In the genomic region with DNA sequence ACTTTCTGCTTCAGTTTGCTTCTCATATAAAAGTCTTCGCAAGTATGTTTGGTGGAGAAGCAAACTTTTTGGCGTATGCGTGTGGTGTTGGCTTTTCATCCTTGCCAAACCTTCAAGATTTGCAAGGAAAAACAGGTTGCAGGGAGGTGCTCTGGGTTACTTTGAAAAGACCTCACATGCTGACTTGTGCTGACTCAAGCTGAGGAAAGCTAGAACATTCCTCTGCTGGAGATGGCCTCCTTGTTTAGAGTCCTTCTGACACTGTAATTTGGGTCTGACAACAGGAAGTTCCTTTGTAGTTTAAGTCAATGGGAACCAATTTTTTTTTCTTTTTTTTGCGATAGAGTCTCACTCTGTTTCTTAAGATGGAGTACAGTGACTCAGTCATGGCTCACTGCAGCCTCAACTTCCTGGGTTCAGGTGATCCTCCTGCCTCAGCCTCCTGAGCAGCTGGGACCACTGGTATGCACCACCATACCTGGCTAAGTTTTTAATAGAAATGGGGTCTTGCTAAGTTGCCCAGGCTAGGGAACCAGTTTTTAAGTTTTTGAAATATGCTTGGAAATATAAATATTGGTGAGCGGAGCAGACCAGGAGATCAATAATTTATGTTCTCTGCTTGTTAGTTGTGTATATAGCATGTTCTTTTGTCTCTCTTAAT, we compare ENCODE assay signal across 15 cellular contexts. TPM values are rescaled to one million over a fixed set of nuclear protein-coding genes. Genes with fewer than 3 reads are reported as not detected.
DNase-seq lines count a peak whose midpoint lies in the region; ATAC-seq and TF ChIP-seq lines count a peak whose summit lies in the region.
"Had no signal": no experiment of that assay in that cellular context is flagged by ENCODE, and none has a peak within 500 bp of the region (broad histone marks: within the 10 kb centered on the region; RNA-seq: fewer than 3 reads in every experiment).

No MANE protein-coding gene starts in this region.

- no peak overlapping the region for H2AFZ ChIP-seq in trophoblast cell (ENCODE audit: insufficient read depth, low read length, poor library complexity)

- H3K9ac ChIP-seq in trophoblast cell (ENCODE audit: low read length): no peak overlapping the region

- TF ChIP-seq CTCF in left ventricle myocardium inferior (IDR thresholded peaks at IDR 0.05; ENCODE audit: borderline replicate concordance) (no peak), psoas muscle (IDR thresholded peaks at IDR 0.05) (no peak)

- H3K4me2 ChIP-seq in trophoblast cell (ENCODE audit: low read length): no peak overlapping the region

- no peak overlapping the region for H2BK5ac ChIP-seq in trophoblast cell (ENCODE audit: low read depth, low read length, poor library complexity)

- ATAC-seq in left cardiac atrium (no peak), right cardiac atrium (no peak), psoas muscle (no peak)

- no peaks in the 10 kb centered on the region for H3K79me2 ChIP-seq in trophoblast cell (ENCODE audit: control insufficient read depth, insufficient read depth, low read length, poor library complexity)

- H3K4me1 ChIP-seq in left ventricle myocardium inferior (peaks cover 82% of the 10 kb centered on the region), right cardiac atrium (ENCODE audit: control insufficient read depth, insufficient read depth, low read length) (peaks cover 16% of the 10 kb centered on the region), psoas muscle (peaks cover 34% of the 10 kb centered on the region), trophoblast cell (ENCODE audit: control insufficient read depth in 1 of 2, insufficient read depth in 2 of 2, low read length in 2 of 2) (peaks cover 13 to 14% of the 10 kb centered on the region in 2 experiments)

- DNase-seq in left ventricle myocardium inferior: no peak
- DNase-seq in left cardiac atrium: no peak
- DNase-seq in right cardiac atrium: no peak
- no peak for DNase-seq in psoas muscle
- DNase-seq in D341Med (ENCODE audit: low spot score): no peak
- no peak for DNase-seq in trophoblast cell
- no peak for DNase-seq in activated naive CD4-positive, alpha-beta T cell treated with Interleukin-2 at 50 U/mL for 16 hours
- DNase-seq in effector CD4-positive, alpha-beta T cell: no peak
- DNase-seq: activated CD4-positive, alpha-beta T cell treated with anti-CD3 and anti-CD28 coated beads for 4 hours; activated T-cell treated with anti-CD3 and anti-CD28 coated beads, Interleukin-2, amount 50 U/mL, for 1 hour; amniotic stem cell; COR-L47; MG63; NCI-H2081; NCI-H748 treated with DMSO at 0.1 percent for 48 hours had no signal

- H3K4me3 ChIP-seq in left ventricle myocardium inferior (peak overlapping the region; percentile 20), right cardiac atrium (ENCODE audit: low read length) (no peak overlapping the region), psoas muscle (no peak overlapping the region), trophoblast cell (ENCODE audit: low read depth, low read length) (no peak overlapping the region)
- H3K4me3 ChIP-seq: MG63 had no signal

- 91% methylated on average over 5 of the region's 5 CpGs for WGBS in right cardiac atrium
- WGBS in psoas muscle, 3 donors: 92 to 93% (median 93%) methylated on average over 5 of the region's 5 CpGs
- WGBS in trophoblast cell (ENCODE audit: extremely low coverage, insufficient coverage, insufficient read length): no CpG with 5 or more reads among the region's 5 CpGs

- H2AK5ac ChIP-seq in trophoblast cell (ENCODE audit: low read length): no peak overlapping the region

- H3K27ac ChIP-seq in left ventricle myocardium inferior (replicated peaks) (peak overlapping the region; percentile 97), right cardiac atrium (ENCODE audit: low read length) (peak overlapping the region; percentile 43), psoas muscle (peak overlapping the region; percentile 97), trophoblast cell (ENCODE audit: low read depth, low read length) (no peak overlapping the region)

- no peak overlapping the region for H3K23ac ChIP-seq in trophoblast cell (ENCODE audit: low read length)

- H4K12ac ChIP-seq in trophoblast cell (ENCODE audit: low read depth, low read length): no peak overlapping the region

- no peaks in the 10 kb centered on the region for H3K36me3 ChIP-seq in left ventricle myocardium inferior
- H3K36me3 ChIP-seq in psoas muscle (ENCODE audit: insufficient read depth in 1 of 2, low read depth in 1 of 2): peaks cover 0 to 6% of the 10 kb centered on the region in 2 donors
- H3K36me3 ChIP-seq in trophoblast cell (ENCODE audit: control insufficient read depth in 1 of 2, insufficient read depth in 2 of 2, low read length in 2 of 2): peaks cover 0 to 9% of the 10 kb centered on the region in 2 experiments

- H3K4ac ChIP-seq in trophoblast cell (ENCODE audit: low read depth, low read length): no peak overlapping the region

- H3K27me3 ChIP-seq in left ventricle myocardium inferior (ENCODE audit: low read depth) (no peaks in the 10 kb centered on the region), right cardiac atrium (ENCODE audit: control insufficient read depth, insufficient read depth) (no peaks in the 10 kb centered on the region), psoas muscle (ENCODE audit: insufficient read depth in 3 of 3, low read length in 2 of 3) (no peaks in the 10 kb centered on the region), trophoblast cell (ENCODE audit: insufficient read depth, low read length) (no peaks in the 10 kb centered on the region)
- H3K27me3 ChIP-seq: MG63 had no signal

- no peak overlapping the region for H4K8ac ChIP-seq in trophoblast cell (ENCODE audit: low read depth, low read length)

- no peaks in the 10 kb centered on the region for H3K79me1 ChIP-seq in trophoblast cell (ENCODE audit: low read length)

- H2BK12ac ChIP-seq in trophoblast cell (ENCODE audit: low read length): no peak overlapping the region

- no peak overlapping the region for H3K14ac ChIP-seq in trophoblast cell (ENCODE audit: low read length)

- intact Hi-C loops in left ventricle myocardium inferior (cut with micrococcal nuclease): no loop called here
- intact Hi-C loops in left cardiac atrium (cut with DNase I): loop anchor here in 1 of 2 donors (10.0 kb wide), 1 partner anchor 51 kb away; no protein-coding TSS in a partner anchor
- intact Hi-C loops in right cardiac atrium (cut with DNase I): loop anchor here in 1 of 4 donors (5.0 kb wide), 1 partner anchor 44 kb away; no protein-coding TSS in a partner anchor
- intact Hi-C loops in psoas muscle (cut with DNase I): loop anchor here (5.0 kb wide), 3 partner anchors 44 to 274 kb away; no protein-coding TSS in a partner anchor

- no peak overlapping the region for H2BK120ac ChIP-seq in trophoblast cell (ENCODE audit: insufficient read depth, low read length, poor library complexity)

- H3K18ac ChIP-seq in trophoblast cell (ENCODE audit: low read length): no peak overlapping the region

- H3K9me3 ChIP-seq in left ventricle myocardium inferior (replicated peaks): no peaks in the 10 kb centered on the region
- H3K9me3 ChIP-seq in right cardiac atrium (ENCODE audit: control insufficient read depth, low read length): no peaks in the 10 kb centered on the region
- no peaks in the 10 kb centered on the region for H3K9me3 ChIP-seq in psoas muscle
- H3K9me3 ChIP-seq in trophoblast cell (ENCODE audit: insufficient read depth, low read depth, low read length): no peaks in the 10 kb centered on the region
- H3K9me3 ChIP-seq: MG63 had no signal

- no peak overlapping the region for H4K91ac ChIP-seq in trophoblast cell (ENCODE audit: low read depth, low read length)

RNA-seq across cellular contexts. Expression of a gene that starts 2.6 kb away (rescaled TPM):
- total RNA-seq in left ventricle myocardium inferior: 123 TPM
- total RNA-seq in left cardiac atrium: 100 to 1,000 TPM; 165 to 172 TPM
- total RNA-seq in right cardiac atrium: 100 to 1,000 TPM in 3 of 4 donors, 10 to 100 TPM in 1; 94.9 to 128 (median 116) TPM
- polyA plus RNA-seq in right cardiac atrium: 87.1 TPM
- total RNA-seq in psoas muscle: 100 to 1,000 TPM; 113 to 503 (median 331) TPM
- polyA plus RNA-seq in psoas muscle: 100 to 1,000 TPM in 2 of 3 donors, 10 to 100 TPM in 1; 27.0 to 275 (median 136) TPM
- 0.71 and 1.7 TPM in 2 replicates for polyA plus RNA-seq in trophoblast cell (2013)

RNA-seq across cellular contexts. Expression of a gene that starts 16.4 kb away (rescaled TPM):
- 24.6 TPM for total RNA-seq in left ventricle myocardium inferior
- 10 to 100 TPM; 13.9 to 16.6 TPM for total RNA-seq in left cardiac atrium
- 10 to 100 TPM; 10.3 to 16.6 (median 13.2) TPM for total RNA-seq in right cardiac atrium
- 10.3 TPM for polyA plus RNA-seq in right cardiac atrium
- total RNA-seq in psoas muscle: 10 to 100 TPM; 40.4 to 68.9 (median 42.1) TPM
- 10 to 100 TPM; 34.3 to 93.1 (median 36.7) TPM for polyA plus RNA-seq in psoas muscle
- 20.2 and 21.3 TPM in 2 replicates for polyA plus RNA-seq in trophoblast cell (2013)

RNA-seq across cellular contexts. Expression of a gene that starts 20.5 kb away (rescaled TPM):
- total RNA-seq in left ventricle myocardium inferior (6.5 TPM), left cardiac atrium (10 to 100 TPM in 1 of 2 donors, 1 to 10 TPM in 1; 8.5 to 12.0 TPM), right cardiac atrium (10 to 100 TPM in 1 of 4 donors, 1 to 10 TPM in 3; 7.4 to 12.2 (median 7.6) TPM), psoas muscle (10 to 100 TPM in 3 of 4 donors, 1 to 10 TPM in 1; 7.3 to 25.3 (median 17.7) TPM)
- polyA plus RNA-seq in right cardiac atrium (12.2 TPM), psoas muscle (10 to 100 TPM; 28.0 to 50.4 (median 28.5) TPM)
- polyA plus RNA-seq in trophoblast cell (2013): 6.7 and 6.9 TPM in 2 replicates
